In genomic region chr15:93359780-93360161, GRCh38 we compare ENCODE assay signal across 15 cellular contexts.
A peak's percentile ranks its signal among the peaks of the same experiment; 100 is the strongest.
DNase-seq lines count a peak whose midpoint lies in the region; ATAC-seq and TF ChIP-seq lines count a peak whose summit lies in the region.
"Had no signal": no experiment of that assay in that cellular context is flagged by ENCODE, and none has a peak within 500 bp of the region (broad histone marks: within the 10 kb centered on the region; RNA-seq: fewer than 3 reads in every experiment).

No MANE protein-coding gene starts in this region.

- TF ChIP-seq CTCF in chondrocyte (IDR thresholded peaks at IDR 0.05) (no peak), body of pancreas (IDR thresholded peaks at IDR 0.05) (no peak)

- no peak for TF ChIP-seq POLR2A in body of pancreas (IDR thresholded peaks at IDR 0.05)

- H3K9me3 ChIP-seq in muscle layer of duodenum (ENCODE audit: control insufficient read depth in 1 of 2, low read length in 2 of 2) (no peaks in the 10 kb centered on the region), body of pancreas (no peaks in the 10 kb centered on the region)
- H3K9me3 ChIP-seq: BE2C had no signal

- H3K27me3 ChIP-seq in muscle layer of duodenum (ENCODE audit: low read depth, low read length) (no peaks in the 10 kb centered on the region), body of pancreas (no peaks in the 10 kb centered on the region)
- H3K27me3 ChIP-seq: BE2C had no signal

- peak overlapping the region; percentile 89 for H3K27ac Mint-ChIP-seq in chondrocyte (ENCODE audit: unreplicated experiment)
- H3K27ac Mint-ChIP-seq in stimulated activated memory B cell treated with anti-CD40 and anti-IgM and Interleukin-4, amounts not matched to agents 10 μg/mL and 1 μg/mL and 100 μg/mL, for 72 hours = no peak overlapping the region
- H3K27ac Mint-ChIP-seq: CD8-positive, alpha-beta T cell had no signal

- H3K36me3 ChIP-seq in muscle layer of duodenum (ENCODE audit: control insufficient read depth in 1 of 2, insufficient read depth in 2 of 2, low read length in 2 of 2) (no peaks in the 10 kb centered on the region), body of pancreas (replicated peaks in 1 of 2; ENCODE audit: insufficient read depth in 1 of 2, low read depth in 2 of 2) (no peaks in the 10 kb centered on the region)
- H3K36me3 ChIP-seq: BE2C had no signal

- no peak overlapping the region for H3K4me3 ChIP-seq in muscle layer of duodenum (ENCODE audit: low read depth in 1 of 2, low read length in 2 of 2)
- no peak overlapping the region for H3K4me3 ChIP-seq in body of pancreas

- H3K4me1 ChIP-seq in muscle layer of duodenum (ENCODE audit: control insufficient read depth in 1 of 2, insufficient read depth in 2 of 2, low read length in 2 of 2) = peaks cover 0 to 10% of the 10 kb centered on the region in 2 donors
- H3K4me1 ChIP-seq in body of pancreas = peaks cover 10% of the 10 kb centered on the region
- H3K4me1 ChIP-seq: BE2C had no signal

- no peaks in the 10 kb centered on the region for H3K27me3 Mint-ChIP-seq in chondrocyte (ENCODE audit: low read depth)
- H3K27me3 Mint-ChIP-seq in stimulated activated memory B cell treated with anti-CD40 and anti-IgM and Interleukin-4, amounts not matched to agents 10 μg/mL and 1 μg/mL and 100 μg/mL, for 72 hours = no peaks in the 10 kb centered on the region

- H3K4me1 Mint-ChIP-seq in chondrocyte (ENCODE audit: low read depth) = peaks cover 37% of the 10 kb centered on the region
- H3K4me1 Mint-ChIP-seq in stimulated activated memory B cell treated with anti-CD40 and anti-IgM and Interleukin-4, amounts not matched to agents 10 μg/mL and 1 μg/mL and 100 μg/mL, for 72 hours = no peaks in the 10 kb centered on the region

- peak; percentile 23 for ATAC-seq in sciatic nerve
- no peak for ATAC-seq in stimulated activated memory B cell treated with anti-CD40 and anti-IgM and Interleukin-4, amounts not matched to agents 10 μg/mL and 1 μg/mL and 100 μg/mL, for 72 hours
- ATAC-seq in body of pancreas = no peak
- ATAC-seq in HG03571 (IDR thresholded peaks at IDR 0.05; ENCODE audit: unreplicated experiment) = no peak
- ATAC-seq: CD8-positive, alpha-beta T cell had no signal

- peaks cover 4% of the 10 kb centered on the region for H3K9me3 Mint-ChIP-seq in chondrocyte (ENCODE audit: low read depth)
- H3K9me3 Mint-ChIP-seq in stimulated activated memory B cell treated with anti-CD40 and anti-IgM and Interleukin-4, amounts not matched to agents 10 μg/mL and 1 μg/mL and 100 μg/mL, for 72 hours = peaks cover 8% of the 10 kb centered on the region
- H3K9me3 Mint-ChIP-seq: CD8-positive, alpha-beta T cell had no signal

- 86 to 91% methylated on average over 8 of the region's 8 CpGs for WGBS in body of pancreas, 2 donors

- intact Hi-C loops in sciatic nerve (cut with DNase I) = no loop called here
- intact Hi-C loops in body of pancreas (cut with DNase I) = no loop called here

- H3K27ac ChIP-seq in muscle layer of duodenum (ENCODE audit: low read length) (peak overlapping the region; percentile 45), body of pancreas (no peak overlapping the region)

- DNase-seq in chondrocyte (ENCODE audit: low spot score) = no peak
- DNase-seq in sciatic nerve (ENCODE audit: low spot score) = no peak
- no peak for DNase-seq in body of pancreas
- DNase-seq in SHP77 (lab: John Stamatoyannopoulos, UW) = no peak
- DNase-seq: BE2C; CD8-positive, alpha-beta T cell; DMS79 treated with DMSO at 0.1 percent for 48 hours; GF-D8; GOT3; NCI-H1417 treated with DMSO at 0.1 percent for 48 hours; NCI-H2029 treated with DMSO at 0.1 percent for 48 hours; NCI-H526 had no signal

- no peaks in the 10 kb centered on the region for H3K36me3 Mint-ChIP-seq in chondrocyte (ENCODE audit: low read depth)
- no peaks in the 10 kb centered on the region for H3K36me3 Mint-ChIP-seq in stimulated activated memory B cell treated with anti-CD40 and anti-IgM and Interleukin-4, amounts not matched to agents 10 μg/mL and 1 μg/mL and 100 μg/mL, for 72 hours
- H3K36me3 Mint-ChIP-seq: CD8-positive, alpha-beta T cell had no signal

- no peak overlapping the region for H3K4me3 Mint-ChIP-seq in chondrocyte (ENCODE audit: unreplicated experiment)
- H3K4me3 Mint-ChIP-seq in stimulated activated memory B cell treated with anti-CD40 and anti-IgM and Interleukin-4, amounts not matched to agents 10 μg/mL and 1 μg/mL and 100 μg/mL, for 72 hours = no peak overlapping the region
- H3K4me3 Mint-ChIP-seq: CD8-positive, alpha-beta T cell had no signal
